Comparison of ENCODE assay signal across 24 cellular contexts in genomic region chr10:15558136-15558535, GRCh38.
A peak's percentile ranks its signal among the peaks of the same experiment; 100 is the strongest.
DNase-seq lines count a peak whose midpoint lies in the region; ATAC-seq, FAIRE-seq and TF ChIP-seq lines count a peak whose summit lies in the region.
"Had no signal": no experiment of that assay in that cellular context is flagged by ENCODE, and none has a peak within 500 bp of the region (broad histone marks: within the 10 kb centered on the region; RNA-seq: fewer than 3 reads in every experiment).

No MANE protein-coding gene starts in this region.

- H3K9me3 Mint-ChIP-seq in astrocyte (ENCODE audit: unreplicated experiment) (no peaks in the 10 kb centered on the region), immature natural killer cell (peaks cover 0 to 1% (median 0%) of the 10 kb centered on the region in 6 donors)

- H3K4me1 ChIP-seq in astrocyte (ENCODE audit: insufficient read depth, low read length): no peaks in the 10 kb centered on the region

- peaks cover 12% of the 10 kb centered on the region for H3K4me1 Mint-ChIP-seq in astrocyte (ENCODE audit: low read depth, unreplicated experiment)
- no peaks in the 10 kb centered on the region for H3K4me1 Mint-ChIP-seq in immature natural killer cell

- ATAC-seq in left lobe of liver: no peak

- no peaks in the 10 kb centered on the region for H3K27me3 ChIP-seq in astrocyte (ENCODE audit: insufficient read depth, low read length)

- H4K20me1 ChIP-seq in astrocyte (ENCODE audit: insufficient read depth, low read length): no peaks in the 10 kb centered on the region

- H3K4me3 ChIP-seq in astrocyte (ENCODE audit: insufficient read depth, low read depth, low read length): no peak overlapping the region
- peak overlapping the region in 1 of 2 donors; percentile 2 for H3K4me3 ChIP-seq in foreskin fibroblast (ENCODE audit: low read depth in 1 of 2, low read length in 2 of 2)
- H3K4me3 ChIP-seq: thoracic aorta had no signal

- peak; percentile 27 for DNase-seq in ELF-1 (ENCODE audit: low read depth, low spot score)
- peak; percentile 21 for DNase-seq in astrocyte (ENCODE audit: low read depth)
- peak; percentile 38 to 58 for DNase-seq in foreskin fibroblast
- peak; percentile 3 for DNase-seq in retina
- DNase-seq in SHP77 treated with DMSO at 0.1 percent for 48 hours (lab: John Stamatoyannopoulos, UW): no peak
- no peak for DNase-seq in left lobe of liver (ENCODE audit: low spot score)
- no peak for DNase-seq in immature natural killer cell
- no peak for DNase-seq in GM12891 (ENCODE audit: insufficient read length, low spot score)
- DNase-seq: activated CD4-positive, alpha-beta T cell treated with anti-CD3 and anti-CD28 coated beads, Interleukin-2, amount 50 U/mL, for 1 hour; activated CD8-positive, alpha-beta memory T cell treated with anti-CD3 and anti-CD28 coated beads, Interleukin-2, amount 50 U/mL, for 48 hours; activated effector memory CD4-positive, alpha-beta T cell treated with Interleukin-2 at 50 U/mL for 16 hours; AML-193; amygdala; cerebellar nuclear complex; DND-41; GOT3; hippocampal formation; Kasumi-1; NCI-H1105; NCI-H524 treated with DMSO at 0.1 percent for 48 hours; stimulated activated CD4-positive, alpha-beta T cell treated with anti-CD3 and anti-CD28 coated beads, Interleukin-15, amount 100 ng/mL, for 24 hours; T-helper 1 cell had no signal

- no peaks in the 10 kb centered on the region for H3K36me3 ChIP-seq in astrocyte (ENCODE audit: insufficient read depth, low read length)

- no peak for TF ChIP-seq POLR2A in GM12891 (IDR thresholded peaks at IDR 0.05; ENCODE audit: low read depth, low read length)

- H3K9ac ChIP-seq in astrocyte (ENCODE audit: low read length): no peak overlapping the region

- H3K4me2 ChIP-seq in astrocyte (ENCODE audit: low read length): peak overlapping the region; percentile 58

- H2AFZ ChIP-seq in astrocyte (ENCODE audit: low read depth, low read length): no peak overlapping the region

- FAIRE-seq in astrocyte (lab: Jason Lieb, UNC) (peak; percentile 87), GM12891 (lab: Jason Lieb, UNC) (no peak)
- FAIRE-seq: HTR-8/SVneo had no signal

- H3K27me3 Mint-ChIP-seq in astrocyte (ENCODE audit: low read depth, unreplicated experiment) (peaks cover 5% of the 10 kb centered on the region), immature natural killer cell (ENCODE audit: low read depth in 3 of 3) (peaks cover 1 to 3% (median 2%) of the 10 kb centered on the region in 3 donors)

- no peaks in the 10 kb centered on the region for H3K79me2 ChIP-seq in astrocyte (ENCODE audit: insufficient read depth, low read length)

- H3K27ac ChIP-seq in astrocyte (ENCODE audit: low read depth, low read length): no peak overlapping the region

- H3K9me3 ChIP-seq in astrocyte (ENCODE audit: insufficient read depth, low read depth, low read length): no peaks in the 10 kb centered on the region
- H3K9me3 ChIP-seq: thoracic aorta had no signal

- H3K27ac Mint-ChIP-seq in astrocyte (ENCODE audit: unreplicated experiment) (no peak overlapping the region), immature natural killer cell (no peak overlapping the region)

- no peak for TF ChIP-seq CTCF in astrocyte (IDR thresholded peaks at IDR 0.05; ENCODE audit: insufficient read depth, low read depth, low read length)
- no peak for TF ChIP-seq CTCF in foreskin fibroblast (IDR thresholded peaks at IDR 0.05; ENCODE audit: low read depth, low read length)

- no peak overlapping the region for H3K4me3 Mint-ChIP-seq in astrocyte (ENCODE audit: unreplicated experiment)
- no peak overlapping the region for H3K4me3 Mint-ChIP-seq in immature natural killer cell

- H3K36me3 Mint-ChIP-seq in astrocyte (ENCODE audit: low read depth, unreplicated experiment): no peaks in the 10 kb centered on the region
- H3K36me3 Mint-ChIP-seq in immature natural killer cell: no peaks in the 10 kb centered on the region

TF ChIP-seq in GM12891, 5 proteins besides CTCF, POLR2A, EP300 and RAD21:
- TF ChIP-seq TAF1 (IDR thresholded peaks at IDR 0.05; ENCODE audit: low read depth, low read length) (no peak), POU2F2 (IDR thresholded peaks at IDR 0.05; ENCODE audit: low read depth, low read length) (no peak), SPI1 (IDR thresholded peaks at IDR 0.05; ENCODE audit: low read depth, low read length) (no peak), POLR2AphosphoS5 (IDR thresholded peaks at IDR 0.05; ENCODE audit: low read depth, low read length) (no peak), PAX5 (IDR thresholded peaks at IDR 0.05; ENCODE audit: insufficient read depth, low read length, severe bottlenecking) (no peak)
TF ChIP-seq in GM12891: peak in this region for 0.

Comparison
In these comparisons a context has a peak if more than half of its experiments do, and no peak if none do; other contexts are left out.
1. DNase-seq: peak in ELF-1 (single experiment), astrocyte (single experiment), foreskin fibroblast (2 of 2) and retina (single experiment); none in SHP77 treated with DMSO at 0.1 percent for 48 hours (single experiment), left lobe of liver (single experiment), immature natural killer cell (0 of 3) and GM12891 (single experiment).